ENCODE assay signal across 18 cellular contexts in genomic region chr11:133318221-133318620, GRCh38.
DNase-seq lines count a peak whose midpoint lies in the region; ATAC-seq and TF ChIP-seq lines count a peak whose summit lies in the region.
"Had no signal": no experiment of that assay in that cellular context is flagged by ENCODE, and none has a peak within 500 bp of the region (broad histone marks: within the 10 kb centered on the region; RNA-seq: fewer than 3 reads in every experiment).

No MANE protein-coding gene starts in this region.

- H3K36me3 ChIP-seq in H7 (replicated peaks; ENCODE audit: control insufficient read depth, insufficient read depth, low read length): no peaks in the 10 kb centered on the region
- no peaks in the 10 kb centered on the region for H3K36me3 ChIP-seq in endodermal cell (ENCODE audit: control insufficient read depth, insufficient read depth, low read length)
- H3K36me3 ChIP-seq: BE2C had no signal

- peaks cover 6% of the 10 kb centered on the region for H3K4me1 Mint-ChIP-seq in endodermal cell
- no peaks in the 10 kb centered on the region for H3K4me1 Mint-ChIP-seq in stimulated activated naive B cell treated with anti-CD40 and anti-IgM and Interleukin-4, amounts not matched to agents 10 μg/mL and 1 μg/mL and 100 μg/mL, for 72 hours
- H3K4me1 Mint-ChIP-seq: CD4-positive, CD25-positive, alpha-beta regulatory T cell; CD8-positive, alpha-beta memory T cell; IgD-negative memory B cell had no signal

- ATAC-seq in stimulated activated naive CD8-positive, alpha-beta T cell treated with anti-CD3 and anti-CD28 coated beads, Interleukin-15, Interleukin-2, amounts not matched to agents 100 U/mL and 50 U/mL, for 24 hours: no peak
- no peak for ATAC-seq in GM19455 (IDR thresholded peaks at IDR 0.05; ENCODE audit: unreplicated experiment)
- ATAC-seq in stimulated activated naive B cell treated with anti-CD40 and anti-IgM and Interleukin-4, amounts not matched to agents 10 μg/mL and 1 μg/mL and 100 μg/mL, for 72 hours (replicated peaks): no peak
- ATAC-seq: HepG2 had no signal

- H3K9me3 ChIP-seq in endodermal cell (ENCODE audit: control insufficient read depth, low read length): no peaks in the 10 kb centered on the region
- H3K9me3 ChIP-seq: BE2C had no signal

- H3K27me3 Mint-ChIP-seq in endodermal cell (ENCODE audit: insufficient read depth): no peaks in the 10 kb centered on the region
- H3K27me3 Mint-ChIP-seq in stimulated activated naive B cell treated with anti-CD40 and anti-IgM and Interleukin-4, amounts not matched to agents 10 μg/mL and 1 μg/mL and 100 μg/mL, for 72 hours: no peaks in the 10 kb centered on the region
- H3K27me3 Mint-ChIP-seq: CD8-positive, alpha-beta memory T cell; IgD-negative memory B cell had no signal

- H3K9me3 Mint-ChIP-seq in endodermal cell: no peaks in the 10 kb centered on the region
- peaks cover 0 to 3% of the 10 kb centered on the region in 2 donors for H3K9me3 Mint-ChIP-seq in stimulated activated naive B cell treated with anti-CD40 and anti-IgM and Interleukin-4, amounts not matched to agents 10 μg/mL and 1 μg/mL and 100 μg/mL, for 72 hours

- H3K9ac ChIP-seq in endodermal cell (ENCODE audit: extremely low read depth, low read length, poor library complexity, severe bottlenecking): no peak overlapping the region

- no peak overlapping the region for H3K27ac Mint-ChIP-seq in endodermal cell
- no peak overlapping the region for H3K27ac Mint-ChIP-seq in stimulated activated naive B cell treated with anti-CD40 and anti-IgM and Interleukin-4, amounts not matched to agents 10 μg/mL and 1 μg/mL and 100 μg/mL, for 72 hours
- H3K27ac Mint-ChIP-seq: CD4-positive, CD25-positive, alpha-beta regulatory T cell; CD8-positive, alpha-beta memory T cell; IgD-negative memory B cell had no signal

- H3K4me3 ChIP-seq in H7 (ENCODE audit: insufficient read depth, low read depth, low read length): no peak overlapping the region
- H3K4me3 ChIP-seq in endodermal cell (ENCODE audit: low read length): no peak overlapping the region

- no peak overlapping the region for H3K4me3 Mint-ChIP-seq in endodermal cell
- H3K4me3 Mint-ChIP-seq in stimulated activated naive B cell treated with anti-CD40 and anti-IgM and Interleukin-4, amounts not matched to agents 10 μg/mL and 1 μg/mL and 100 μg/mL, for 72 hours: no peak overlapping the region
- H3K4me3 Mint-ChIP-seq: CD4-positive, CD25-positive, alpha-beta regulatory T cell; CD8-positive, alpha-beta memory T cell; IgD-negative memory B cell had no signal

- H3K36me3 Mint-ChIP-seq in endodermal cell (ENCODE audit: low read depth): no peaks in the 10 kb centered on the region
- H3K36me3 Mint-ChIP-seq in stimulated activated naive B cell treated with anti-CD40 and anti-IgM and Interleukin-4, amounts not matched to agents 10 μg/mL and 1 μg/mL and 100 μg/mL, for 72 hours: no peaks in the 10 kb centered on the region
- H3K36me3 Mint-ChIP-seq: CD4-positive, CD25-positive, alpha-beta regulatory T cell; CD8-positive, alpha-beta memory T cell; IgD-negative memory B cell had no signal

- 66 to 76% methylated on average over 3 to 5 of the region's 5 CpGs for WGBS in endodermal cell (ENCODE audit: insufficient coverage in 1 of 2, insufficient read length in 1 of 2), 2 experiments

- DNase-seq in ELF-1 (ENCODE audit: low read depth, low spot score) (peak; percentile 37), H7 (peak; percentile 56), endodermal cell (peak; percentile 57), iPS-NIHi11 (ENCODE audit: low spot score) (peak; percentile 38), germinal center (ENCODE audit: low spot score) (no peak)
- no peak for DNase-seq in stimulated activated naive CD8-positive, alpha-beta T cell treated with anti-CD3 and anti-CD28 coated beads, Interleukin-15, Interleukin-2, amounts not matched to agents 100 U/mL and 50 U/mL, for 24 hours
- DNase-seq in stimulated activated naive B cell treated with anti-CD40 and anti-IgM and Interleukin-4, amounts not matched to agents 10 μg/mL and 1 μg/mL and 100 μg/mL, for 72 hours: no peak
- DNase-seq: ACHN; BE2C; C1 segment of cervical spinal cord; CD4-positive, CD25-positive, alpha-beta regulatory T cell; CD8-positive, alpha-beta memory T cell; COR-L47; GDM1; KBM-7 had no signal

- TF ChIP-seq CTCF in endodermal cell (conservative IDR thresholded peaks at IDR 0.05): no peak

- H3K4me1 ChIP-seq in endodermal cell (ENCODE audit: control insufficient read depth, insufficient read depth, low read length): no peaks in the 10 kb centered on the region
- H3K4me1 ChIP-seq: BE2C had no signal

- H3K27ac ChIP-seq in endodermal cell (ENCODE audit: low read depth, low read length): no peak overlapping the region

- no peaks in the 10 kb centered on the region for H3K27me3 ChIP-seq in H7 (ENCODE audit: control insufficient read depth, insufficient read depth, low read length)
- no peaks in the 10 kb centered on the region for H3K27me3 ChIP-seq in endodermal cell (ENCODE audit: control insufficient read depth, insufficient read depth, low read length, poor library complexity, severe bottlenecking)
- H3K27me3 ChIP-seq: BE2C had no signal

Comparison
In these comparisons a context has a peak if more than half of its experiments do, and no peak if none do; other contexts are left out.
1. DNase-seq: peak in ELF-1 (single experiment), H7 (single experiment), endodermal cell (single experiment) and iPS-NIHi11 (single experiment); none in stimulated activated naive CD8-positive, alpha-beta T cell treated with anti-CD3 and anti-CD28 coated beads, Interleukin-15, Interleukin-2, amounts not matched to agents 100 U/mL and 50 U/mL, for 24 hours (single experiment), stimulated activated naive B cell treated with anti-CD40 and anti-IgM and Interleukin-4, amounts not matched to agents 10 μg/mL and 1 μg/mL and 100 μg/mL, for 72 hours (single experiment) and germinal center (single experiment).